In genomic region chr15:76987276-76987675, GRCh38 we compare ENCODE assay signal across 1 cellular context.
TF ChIP-seq lines count a peak whose summit lies in the region.

No MANE protein-coding gene starts in this region.

TF ChIP-seq in GM23338, 12 proteins besides CTCF, POLR2A, EP300 and RAD21 (continued from another document):
- no peak for TF ChIP-seq ZNF462 (CRISPR knock-in tag; IDR thresholded peaks at IDR 0.05)
- no peak for TF ChIP-seq POLR2AphosphoS5 (IDR thresholded peaks at IDR 0.05; ENCODE audit: low read depth)
- TF ChIP-seq EZH2phosphoT487 (IDR thresholded peaks at IDR 0.05; ENCODE audit: unreplicated experiment), result no peak
- no peak for TF ChIP-seq ZNF114 (CRISPR knock-in tag; IDR thresholded peaks at IDR 0.05)
- no peak for TF ChIP-seq STAT1 (IDR thresholded peaks at IDR 0.05; ENCODE audit: unreplicated experiment)
- no peak for TF ChIP-seq ZNF331 (CRISPR knock-in tag; IDR thresholded peaks at IDR 0.05; ENCODE audit: low read depth)
- TF ChIP-seq CREB1 (CRISPR knock-in tag; IDR thresholded peaks at IDR 0.05; ENCODE audit: low read depth), result no peak
- TF ChIP-seq REST (IDR thresholded peaks at IDR 0.05; ENCODE audit: unreplicated experiment), result no peak
TF ChIP-seq in GM23338: peak in this region for 0.
